Comparison of ENCODE assay signal across 12 cellular contexts in the genomic region with DNA sequence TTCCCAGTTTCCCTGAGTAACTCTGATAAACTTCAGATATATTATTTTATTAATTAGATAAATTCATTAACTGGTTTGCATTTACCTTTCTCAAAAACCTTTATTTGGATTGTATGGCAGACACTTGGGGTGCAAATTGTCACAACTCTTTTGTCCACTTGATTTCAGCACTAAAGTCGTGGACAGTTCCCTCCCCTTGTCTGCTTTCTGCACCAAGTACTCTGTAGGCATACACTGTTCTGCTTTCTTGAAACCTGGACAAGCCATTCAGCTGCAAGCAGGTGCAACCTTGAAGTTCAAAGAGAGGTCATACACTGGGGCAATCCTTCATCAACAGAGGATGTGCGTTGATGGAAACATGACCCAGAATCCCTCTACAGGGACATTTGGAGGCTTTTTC.
DNase-seq lines count a peak whose midpoint lies in the region; ATAC-seq and TF ChIP-seq lines count a peak whose summit lies in the region.
"Had no signal": no experiment of that assay in that cellular context is flagged by ENCODE, and none has a peak within 500 bp of the region (broad histone marks: within the 10 kb centered on the region; RNA-seq: fewer than 3 reads in every experiment).

No MANE protein-coding gene starts in this region.

- no peak for TF ChIP-seq CTCF in astrocyte of the cerebellum (IDR thresholded peaks at IDR 0.05; ENCODE audit: low read depth, low read length, missing control alignments)

- no peak overlapping the region for H3K4me3 ChIP-seq in astrocyte of the cerebellum (ENCODE audit: low read depth, low read length)
- H3K4me3 ChIP-seq: vagina had no signal

- in situ Hi-C loops in astrocyte of the cerebellum (cut with HindIII; ENCODE audit: low sequenced_read_pairs), result no loop called here

- DNase-seq in EL, result peak; percentile 1
- DNase-seq in KG1 (lab: John Stamatoyannopoulos, UW), result peak; percentile 1
- peak; percentile 11 for DNase-seq in astrocyte of the cerebellum (ENCODE audit: low read depth)
- DNase-seq in lung microvascular endothelial cell (ENCODE audit: low read depth in 2 of 2), result peak; percentile 1 to 26
- DNase-seq in NCI-H1105 (lab: John Stamatoyannopoulos, UW), result no peak
- DNase-seq in activated T-cell treated with anti-CD3 and anti-CD28 coated beads, Interleukin-2, amount 50 U/mL, for 1 hour, result no peak
- DNase-seq: activated CD4-positive, alpha-beta T cell treated with anti-CD3 and anti-CD28 coated beads for 48 hours; left ventricle myocardium superior; NCI-H2081 had no signal

- ATAC-seq in GM19351 (IDR thresholded peaks at IDR 0.05; ENCODE audit: unreplicated experiment), result no peak
- ATAC-seq: left ventricle myocardium superior, Right ventricle myocardium inferior had no signal

Comparison
In these comparisons a context has a peak if more than half of its experiments do, and no peak if none do; other contexts are left out.
1. DNase-seq: peak in EL (single experiment), KG1 (single experiment), astrocyte of the cerebellum (single experiment) and lung microvascular endothelial cell (2 of 2); none in NCI-H1105 (single experiment) and activated T-cell treated with anti-CD3 and anti-CD28 coated beads, Interleukin-2, amount 50 U/mL, for 1 hour (single experiment).